ENCODE assay signal across 8 cellular contexts in genomic region chr10:72364239-72364777, GRCh38. TPM values are rescaled to one million over a fixed set of nuclear protein-coding genes. Genes with fewer than 3 reads are reported as not detected.
DNase-seq lines count a peak whose midpoint lies in the region; ATAC-seq and TF ChIP-seq lines count a peak whose summit lies in the region.

No MANE protein-coding gene starts in this region.

- DNase-seq in NCI-H146 (lab: John Stamatoyannopoulos, UW) = peak; percentile 88
- peak; percentile 51 to 79 for DNase-seq in SW 1271 (lab: John Stamatoyannopoulos, UW)
- peak; percentile 97 for DNase-seq in adipocyte (ENCODE audit: low read depth)
- DNase-seq in heart right ventricle = peak; percentile 87 to 93
- peak; percentile 84 for DNase-seq in putamen (ENCODE audit: low spot score)
- peak; percentile 92 to 96 for DNase-seq in aorta

- H3K36me3 ChIP-seq in adipocyte (ENCODE audit: control insufficient read depth, insufficient read depth, low read length, severe bottlenecking) (peaks cover 12% of the 10 kb centered on the region), heart right ventricle (peaks cover 0 to 39% (median 0%) of the 10 kb centered on the region in 9 donors), aorta (ENCODE audit: control insufficient read depth in 1 of 2, insufficient read depth in 2 of 2, low read length in 1 of 2) (peaks cover 0 to 1% of the 10 kb centered on the region in 2 donors)

- peaks cover 24% of the 10 kb centered on the region for H3K4me1 ChIP-seq in adipocyte (ENCODE audit: control insufficient read depth, insufficient read depth, low read length)
- peaks cover 0 to 14% (median 8%) of the 10 kb centered on the region in 9 donors for H3K4me1 ChIP-seq in heart right ventricle
- H3K4me1 ChIP-seq in aorta (ENCODE audit: control insufficient read depth in 1 of 2, insufficient read depth in 2 of 2, low read length in 2 of 2) = no peaks in the 10 kb centered on the region

- TF ChIP-seq CTCF in GM12801 (IDR thresholded peaks at IDR 0.05; ENCODE audit: extremely low read depth, insufficient read length) (peak; percentile 85), heart right ventricle (IDR thresholded peaks at IDR 0.05) (peak; percentile 82 to 98 (median 92))

- H3K27me3 ChIP-seq in adipocyte (replicated peaks; ENCODE audit: control insufficient read depth, insufficient read depth, low read length) (no peaks in the 10 kb centered on the region), heart right ventricle (no peaks in the 10 kb centered on the region), aorta (ENCODE audit: control insufficient read depth in 1 of 2, insufficient read depth in 2 of 2, low read length in 1 of 2) (no peaks in the 10 kb centered on the region)

- WGBS in heart right ventricle, 2 donors = 4 to 7% methylated on average over 12 of the region's 12 CpGs
- WGBS in aorta, 2 donors = 2 to 3% methylated on average over 12 of the region's 12 CpGs

- H3K9me3 ChIP-seq in adipocyte (ENCODE audit: control insufficient read depth, low read length) (no peaks in the 10 kb centered on the region), heart right ventricle (no peaks in the 10 kb centered on the region), aorta (ENCODE audit: control insufficient read depth, low read length) (no peaks in the 10 kb centered on the region)

- intact Hi-C loops in heart right ventricle (cut with DNase I) (loop anchor here in 8 of 10 donors (1.0 to 10.0 kb wide), 16 partner anchors 200 to 800 kb away; partner anchors contain the start of genes MCU (in 4 of the 8), ECD (in 1 of the 8) and FAM149B1 (in 1 of the 8)), aorta (cut with DNase I) (loop anchor here (2.0 to 10.0 kb wide), 5 partner anchors 328 to 510 kb away; partner anchors contain the start of gene MCU (in 2 of the 2))

- H3K27ac ChIP-seq in heart right ventricle = peak overlapping the region in 7 of 10 donors; percentile 13 to 75 (median 60)
- peak overlapping the region in 1 of 2 donors; percentile 35 for H3K27ac ChIP-seq in aorta (ENCODE audit: low read depth in 1 of 2, low read length in 2 of 2)

- H3K4me3 ChIP-seq in adipocyte (ENCODE audit: low read length) = peak overlapping the region; percentile 26
- peak overlapping the region in 7 of 10 donors; percentile 9 to 34 (median 17) for H3K4me3 ChIP-seq in heart right ventricle
- H3K4me3 ChIP-seq in aorta (ENCODE audit: low read length in 2 of 2) = no peak overlapping the region

- peak overlapping the region; percentile 77 for H3K9ac ChIP-seq in adipocyte (ENCODE audit: low read length)

- peak; percentile 83 for ATAC-seq in HG02623 (IDR thresholded peaks at IDR 0.05; ENCODE audit: unreplicated experiment)
- peak; percentile 88 to 97 (median 96) for ATAC-seq in heart right ventricle
- peak; percentile 94 for ATAC-seq in aorta (ENCODE audit: low FRiP score)

RNA-seq across cellular contexts. Expression of gene DNAJB12, which starts 9.6 kb away (rescaled TPM):
- total RNA-seq in heart right ventricle (10 to 100 TPM; 24.4 to 32.8 (median 28.9) TPM), aorta (10 to 100 TPM; 33.1 to 34.7 TPM)
- polyA plus RNA-seq in heart right ventricle (10 to 100 TPM; 22.6 to 27.5 TPM), aorta (10 to 100 TPM; 12.0 to 30.3 TPM)

Comparison
In these comparisons a context has a peak if more than half of its experiments do, and no peak if none do; other contexts are left out.
1. H3K4me3 ChIP-seq: peak in adipocyte (single experiment) and heart right ventricle (7 of 10); none in aorta (0 of 2).
2. Peak in every context shown above with its lines, with median percentiles within 50 percentile points of each other: ATAC-seq and DNase-seq.